Comparison of ENCODE assay signal across 7 cellular contexts in genomic region chr6:137415127-137415833, GRCh38.
DNase-seq lines count a peak whose midpoint lies in the region; ATAC-seq and TF ChIP-seq lines count a peak whose summit lies in the region.

No MANE protein-coding gene starts in this region.

- peak overlapping the region; percentile 70 for H3K4me3 Mint-ChIP-seq in activated naive CD8-positive, alpha-beta T cell treated with anti-CD3 and anti-CD28 coated beads for 36 hours

- peaks cover 10% of the 10 kb centered on the region for H3K4me1 Mint-ChIP-seq in activated naive CD8-positive, alpha-beta T cell treated with anti-CD3 and anti-CD28 coated beads for 36 hours

- H3K9me3 Mint-ChIP-seq in activated naive CD8-positive, alpha-beta T cell treated with anti-CD3 and anti-CD28 coated beads for 36 hours = no peaks in the 10 kb centered on the region

- WGBS in upper lobe of left lung, 2 donors = 3 to 6% methylated on average over 23 to 25 of the region's 25 CpGs

- no peaks in the 10 kb centered on the region for H3K9me3 ChIP-seq in SJSA1 (replicated peaks)
- H3K9me3 ChIP-seq in upper lobe of left lung = no peaks in the 10 kb centered on the region

- ATAC-seq in GM18520 (IDR thresholded peaks at IDR 0.05; ENCODE audit: unreplicated experiment) (peak; percentile 73), HG03039 (IDR thresholded peaks at IDR 0.05; ENCODE audit: unreplicated experiment) (peak; percentile 88), Right ventricle myocardium superior (ENCODE audit: poor library complexity) (peak; percentile 94), upper lobe of left lung (ENCODE audit: low FRiP score in 2 of 2) (peak; percentile 89 to 93)

- 0 out of 2 replicates have a peak, but pooled peaks cover 3% of the 10 kb centered on the region for H3K4me1 ChIP-seq in SJSA1 (replicated peaks)
- peaks cover 0 to 10% (median 2%) of the 10 kb centered on the region in 4 donors for H3K4me1 ChIP-seq in upper lobe of left lung

- H3K36me3 Mint-ChIP-seq in activated naive CD8-positive, alpha-beta T cell treated with anti-CD3 and anti-CD28 coated beads for 36 hours = no peaks in the 10 kb centered on the region

- intact Hi-C loops in Right ventricle myocardium superior (cut with DNase I) (loop anchor here (5.0 kb wide), 1 partner anchor 143 kb away; no protein-coding TSS in a partner anchor), posterior cingulate gyrus (cut with DNase I) (loop anchor here (2.0 to 5.0 kb wide), 3 partner anchors 72 to 222 kb away; no protein-coding TSS in a partner anchor)

- H3K27me3 ChIP-seq in SJSA1 (replicated peaks) = peaks cover 9% of the 10 kb centered on the region
- no peaks in the 10 kb centered on the region for H3K27me3 ChIP-seq in upper lobe of left lung

- no peak for TF ChIP-seq EP300 in upper lobe of left lung (IDR thresholded peaks at IDR 0.05)

- H3K4me3 ChIP-seq in SJSA1 (peak overlapping the region; percentile 29), upper lobe of left lung (peak overlapping the region; percentile 19 to 46 (median 36))

- H3K27me3 Mint-ChIP-seq in activated naive CD8-positive, alpha-beta T cell treated with anti-CD3 and anti-CD28 coated beads for 36 hours = peaks cover 4% of the 10 kb centered on the region

- H3K27ac ChIP-seq in SJSA1 = no peak overlapping the region
- peak overlapping the region; percentile 37 to 73 (median 57) for H3K27ac ChIP-seq in upper lobe of left lung

- H3K36me3 ChIP-seq in SJSA1 (no peaks in the 10 kb centered on the region), upper lobe of left lung (no peaks in the 10 kb centered on the region)

- peak; percentile 35 to 73 (median 56) for TF ChIP-seq CTCF in upper lobe of left lung (IDR thresholded peaks at IDR 0.05)

- TF ChIP-seq POLR2A in upper lobe of left lung (IDR thresholded peaks at IDR 0.05) = peak in 1 of 4 donors; percentile 11

- H3K27ac Mint-ChIP-seq in activated naive CD8-positive, alpha-beta T cell treated with anti-CD3 and anti-CD28 coated beads for 36 hours = no peak overlapping the region

- DNase-seq in SJSA1 (ENCODE audit: low read depth in 1 of 2, low spot score in 2 of 2) = peak; percentile 52 to 65
- DNase-seq in activated naive CD8-positive, alpha-beta T cell treated with anti-CD3 and anti-CD28 coated beads for 36 hours = peak; percentile 44
- peak; percentile 61 for DNase-seq in Right ventricle myocardium superior
- DNase-seq in posterior cingulate gyrus = peak in 8 of 10 donors; percentile 22 to 83 (median 68)
- peak; percentile 8 to 72 for DNase-seq in upper lobe of left lung
